28 cellular contexts compared by ENCODE assay signal in genomic region chr11:45053736-45054446, GRCh38.
"Had no signal": no experiment of that assay in that cellular context is flagged by ENCODE, and none has a peak within 500 bp of the region (broad histone marks: within the 10 kb centered on the region; RNA-seq: fewer than 3 reads in every experiment).

No MANE protein-coding gene starts in this region.

- H3K36me3 Mint-ChIP-seq: activated CD8-positive, alpha-beta memory T cell treated with anti-CD3 and anti-CD28 coated beads, Interleukin-2, amount 10 ng/mL, durations not matched to agents 7 days and 5 days; activated naive CD4-positive, alpha-beta T cell treated with anti-CD3 and anti-CD28 coated beads, Interleukin-2, amount 50 U/mL, for 24 hours; mesothelial cell of epicardium; type B pancreatic cell had no signal

- H3K4me3 ChIP-seq: body of pancreas, left lung, lung, testis, vagina had no signal

- H3K27me3 ChIP-seq: body of pancreas, left lung, testis, vagina had no signal

- H3K36me3 ChIP-seq: left lung, vagina had no signal

- H3K27ac Mint-ChIP-seq: activated CD4-positive, alpha-beta T cell treated with anti-CD3 and anti-CD28 coated beads, Interleukin-2, amount 10 ng/mL, durations not matched to agents 7 days and 5 days; activated CD8-positive, alpha-beta memory T cell treated with anti-CD3 and anti-CD28 coated beads, Interleukin-2, amount 10 ng/mL, durations not matched to agents 7 days and 5 days; activated CD8-positive, alpha-beta T cell treated with anti-CD3 and anti-CD28 coated beads for 36 hours; activated naive CD4-positive, alpha-beta T cell treated with anti-CD3 and anti-CD28 coated beads, Interleukin-2, amount 50 U/mL, for 24 hours; immature natural killer cell; mesothelial cell of epicardium; nephron; T-helper 2 cell treated with Interferon-gamma antibody and Interleukin-4, amounts not matched to agents 5 μg/mL and 100 μg/mL, for 36 hours; type B pancreatic cell had no signal

- H3K4me1 ChIP-seq: body of pancreas, testis had no signal

- DNase-seq: activated CD4-positive, alpha-beta T cell treated with anti-CD3 and anti-CD28 coated beads, Interleukin-2, amount 10 ng/mL, durations not matched to agents 7 days and 5 days; activated CD4-positive, CD25-positive, alpha-beta regulatory T cell treated with anti-CD3 and anti-CD28 coated beads, Interleukin-2, amount 50 U/mL, for 72 hours; activated CD8-positive, alpha-beta memory T cell treated with anti-CD3 and anti-CD28 coated beads, Interleukin-2, amount 10 ng/mL, durations not matched to agents 7 days and 5 days; activated CD8-positive, alpha-beta T cell treated with anti-CD3 and anti-CD28 coated beads for 36 hours; activated effector memory CD4-positive, alpha-beta T cell treated with anti-CD3 and anti-CD28 coated beads, Interleukin-2, amount 50 U/mL, for 16 hours; activated T-cell treated with anti-CD3 and anti-CD28 coated beads for 4 hours; anterior cingulate cortex; body of pancreas; dermis blood vessel endothelial cell; effector CD8-positive, alpha-beta T cell; erythroblast; foreskin fibroblast; immature natural killer cell; kidney glomerular epithelial cell; left lung; nucleus accumbens; small intestine; stimulated activated naive CD4-positive, alpha-beta T cell; testis had no signal

- ATAC-seq: activated CD8-positive, alpha-beta memory T cell treated with anti-CD3 and anti-CD28 coated beads, Interleukin-2, amount 10 ng/mL, durations not matched to agents 7 days and 5 days; activated CD8-positive, alpha-beta T cell treated with anti-CD3 and anti-CD28 coated beads for 36 hours; body of pancreas; left lung; sciatic nerve had no signal

- H3K9me3 ChIP-seq: body of pancreas, left lung, testis, vagina had no signal

- H3K27ac ChIP-seq: body of pancreas, left lung, testis, vagina, VCaP had no signal

- H3K27me3 Mint-ChIP-seq: activated CD4-positive, alpha-beta T cell treated with anti-CD3 and anti-CD28 coated beads, Interleukin-2, amount 10 ng/mL, durations not matched to agents 7 days and 5 days; activated CD8-positive, alpha-beta memory T cell treated with anti-CD3 and anti-CD28 coated beads, Interleukin-2, amount 10 ng/mL, durations not matched to agents 7 days and 5 days; activated CD8-positive, alpha-beta T cell treated with anti-CD3 and anti-CD28 coated beads for 36 hours; activated naive CD4-positive, alpha-beta T cell treated with anti-CD3 and anti-CD28 coated beads, Interleukin-2, amount 50 U/mL, for 24 hours had no signal

- H3K9me3 Mint-ChIP-seq: activated CD4-positive, alpha-beta T cell treated with anti-CD3 and anti-CD28 coated beads, Interleukin-2, amount 10 ng/mL, durations not matched to agents 7 days and 5 days; activated CD8-positive, alpha-beta T cell treated with anti-CD3 and anti-CD28 coated beads for 36 hours; immature natural killer cell; mesothelial cell of epicardium; nephron; T-helper 2 cell treated with Interferon-gamma antibody and Interleukin-4, amounts not matched to agents 5 μg/mL and 100 μg/mL, for 36 hours; type B pancreatic cell had no signal

- H3K4me1 Mint-ChIP-seq: activated CD4-positive, alpha-beta T cell treated with anti-CD3 and anti-CD28 coated beads, Interleukin-2, amount 10 ng/mL, durations not matched to agents 7 days and 5 days; activated CD8-positive, alpha-beta memory T cell treated with anti-CD3 and anti-CD28 coated beads, Interleukin-2, amount 10 ng/mL, durations not matched to agents 7 days and 5 days; activated naive CD4-positive, alpha-beta T cell treated with anti-CD3 and anti-CD28 coated beads, Interleukin-2, amount 50 U/mL, for 24 hours had no signal

- H3K4me3 Mint-ChIP-seq: activated CD4-positive, alpha-beta T cell treated with anti-CD3 and anti-CD28 coated beads, Interleukin-2, amount 10 ng/mL, durations not matched to agents 7 days and 5 days; activated CD8-positive, alpha-beta memory T cell treated with anti-CD3 and anti-CD28 coated beads, Interleukin-2, amount 10 ng/mL, durations not matched to agents 7 days and 5 days; activated CD8-positive, alpha-beta T cell treated with anti-CD3 and anti-CD28 coated beads for 36 hours; activated naive CD4-positive, alpha-beta T cell treated with anti-CD3 and anti-CD28 coated beads, Interleukin-2, amount 50 U/mL, for 24 hours; immature natural killer cell; mesothelial cell of epicardium; nephron; T-helper 2 cell treated with Interferon-gamma antibody and Interleukin-4, amounts not matched to agents 5 μg/mL and 100 μg/mL, for 36 hours; type B pancreatic cell had no signal
